ENCODE assay signal across 26 cellular contexts in genomic region chr17:67525239-67526135, GRCh38.
DNase-seq lines count a peak whose midpoint lies in the region; ATAC-seq and TF ChIP-seq lines count a peak whose summit lies in the region.
"Had no signal": no experiment of that assay in that cellular context is flagged by ENCODE, and none has a peak within 500 bp of the region (broad histone marks: within the 10 kb centered on the region; RNA-seq: fewer than 3 reads in every experiment).

No MANE protein-coding gene starts in this region.

- peaks cover 62% of the 10 kb centered on the region for H3K4me1 ChIP-seq in body of pancreas

- intact Hi-C loops in activated naive CD4-positive, alpha-beta T cell treated with anti-CD3 and anti-CD28 coated beads for 36 hours (cut with micrococcal nuclease) = no loop called here
- intact Hi-C loops in body of pancreas (cut with DNase I) = no loop called here

- no peaks in the 10 kb centered on the region for H3K27me3 ChIP-seq in body of pancreas
- H3K27me3 ChIP-seq: SJSA1 had no signal

- TF ChIP-seq CTCF in body of pancreas (IDR thresholded peaks at IDR 0.05) = no peak
- TF ChIP-seq CTCF in type B pancreatic cell (conservative IDR thresholded peaks at IDR 0.05) = no peak

- CTCF ChIA-PET in activated naive CD4-positive, alpha-beta T cell treated with anti-CD3 and anti-CD28 coated beads for 36 hours (lab: Charles Lee) = interaction anchor here (1.0 to 1.3 kb wide), 2 partner anchors 22 to 146 kb away, joined by 3 to 4 read pairs; no protein-coding TSS in a partner anchor

- peak overlapping the region; percentile 79 to 91 (median 84) for H3K27ac ChIP-seq in body of pancreas
- H3K27ac ChIP-seq: GM23248, lower lobe of right lung, SJSA1 had no signal

- no peaks in the 10 kb centered on the region for H3K9me3 ChIP-seq in body of pancreas
- H3K9me3 ChIP-seq: lower lobe of right lung, SJSA1 had no signal

- H3K4me3 ChIP-seq in body of pancreas = no peak overlapping the region
- H3K4me3 ChIP-seq: GM23248, lower lobe of right lung, SJSA1 had no signal

- peaks cover 49% of the 10 kb centered on the region for H3K4me1 Mint-ChIP-seq in activated naive CD4-positive, alpha-beta T cell treated with anti-CD3 and anti-CD28 coated beads, Interleukin-2, amount 50 U/mL, for 24 hours
- H3K4me1 Mint-ChIP-seq in activated naive CD4-positive, alpha-beta T cell treated with anti-CD3 and anti-CD28 coated beads for 36 hours (ENCODE audit: low read depth) = peaks cover 29% of the 10 kb centered on the region
- H3K4me1 Mint-ChIP-seq in type B pancreatic cell (ENCODE audit: unreplicated experiment) = peaks cover 44% of the 10 kb centered on the region

- ATAC-seq in body of pancreas = peak; percentile 83
- ATAC-seq in HG02678 (IDR thresholded peaks at IDR 0.05; ENCODE audit: unreplicated experiment) = no peak
- ATAC-seq in GM19455 (IDR thresholded peaks at IDR 0.05; ENCODE audit: unreplicated experiment) = no peak
- ATAC-seq: lower lobe of right lung, PC-3 had no signal

- peak in 2 of 3 donors; percentile 28 to 50 for TF ChIP-seq POLR2A in body of pancreas (IDR thresholded peaks at IDR 0.05)

- no peak for DNase-seq in activated naive CD4-positive, alpha-beta T cell treated with anti-CD3 and anti-CD28 coated beads for 36 hours
- DNase-seq in NCI-H2196 treated with DMSO at 0.1 percent for 48 hours (lab: John Stamatoyannopoulos, UW; ENCODE audit: unreplicated experiment) = peak; percentile 69
- DNase-seq in body of pancreas = peak; percentile 68 to 90 (median 77)
- no peak for DNase-seq in type B pancreatic cell (ENCODE audit: extremely low spot score, unreplicated experiment)
- no peak for DNase-seq in LoVo (ENCODE audit: low spot score)
- DNase-seq: activated CD4-positive, alpha-beta T cell treated with anti-CD3 and anti-CD28 coated beads, Interleukin-2, amount 50 U/mL, for 4 hours; activated gamma-delta T cell; amygdala; Calu3; erythroblast; foreskin melanocyte; GF-D8; GM23248; hippocampal formation; KG1; lower lobe of right lung; NCI-H2171; NCI-H526 treated with DMSO at 0.1 percent for 48 hours; nucleus accumbens; PC-3; T-helper 2 cell had no signal

- 49 to 54% methylated on average over 14 of the region's 14 CpGs for WGBS in body of pancreas, 2 donors

- no peaks in the 10 kb centered on the region for H3K36me3 ChIP-seq in body of pancreas (replicated peaks in 1 of 2; ENCODE audit: insufficient read depth in 1 of 2, low read depth in 2 of 2)
- H3K36me3 ChIP-seq: lower lobe of right lung, SJSA1 had no signal

- H3K4me3 Mint-ChIP-seq in activated naive CD4-positive, alpha-beta T cell treated with anti-CD3 and anti-CD28 coated beads, Interleukin-2, amount 50 U/mL, for 24 hours = no peak overlapping the region
- no peak overlapping the region for H3K4me3 Mint-ChIP-seq in activated naive CD4-positive, alpha-beta T cell treated with anti-CD3 and anti-CD28 coated beads for 36 hours
- no peak overlapping the region for H3K4me3 Mint-ChIP-seq in type B pancreatic cell
- H3K4me3 Mint-ChIP-seq: B cell had no signal

- H3K9me3 Mint-ChIP-seq in activated naive CD4-positive, alpha-beta T cell treated with anti-CD3 and anti-CD28 coated beads, Interleukin-2, amount 50 U/mL, for 24 hours = no peaks in the 10 kb centered on the region
- H3K9me3 Mint-ChIP-seq in activated naive CD4-positive, alpha-beta T cell treated with anti-CD3 and anti-CD28 coated beads for 36 hours = no peaks in the 10 kb centered on the region
- H3K9me3 Mint-ChIP-seq in type B pancreatic cell = no peaks in the 10 kb centered on the region

- H3K27me3 Mint-ChIP-seq in activated naive CD4-positive, alpha-beta T cell treated with anti-CD3 and anti-CD28 coated beads, Interleukin-2, amount 50 U/mL, for 24 hours = no peaks in the 10 kb centered on the region
- H3K27me3 Mint-ChIP-seq in activated naive CD4-positive, alpha-beta T cell treated with anti-CD3 and anti-CD28 coated beads for 36 hours (ENCODE audit: low read depth) = no peaks in the 10 kb centered on the region
- H3K27me3 Mint-ChIP-seq in type B pancreatic cell = no peaks in the 10 kb centered on the region
- H3K27me3 Mint-ChIP-seq: B cell had no signal

- H3K36me3 Mint-ChIP-seq in activated naive CD4-positive, alpha-beta T cell treated with anti-CD3 and anti-CD28 coated beads, Interleukin-2, amount 50 U/mL, for 24 hours = peaks cover 2% of the 10 kb centered on the region
- H3K36me3 Mint-ChIP-seq in activated naive CD4-positive, alpha-beta T cell treated with anti-CD3 and anti-CD28 coated beads for 36 hours (ENCODE audit: low read depth) = no peaks in the 10 kb centered on the region
- H3K36me3 Mint-ChIP-seq in type B pancreatic cell = peaks cover 4% of the 10 kb centered on the region

- H3K27ac Mint-ChIP-seq in activated naive CD4-positive, alpha-beta T cell treated with anti-CD3 and anti-CD28 coated beads, Interleukin-2, amount 50 U/mL, for 24 hours = peak overlapping the region; percentile 66
- H3K27ac Mint-ChIP-seq in activated naive CD4-positive, alpha-beta T cell treated with anti-CD3 and anti-CD28 coated beads for 36 hours = no peak overlapping the region
- H3K27ac Mint-ChIP-seq in type B pancreatic cell = peak overlapping the region; percentile 44
- H3K27ac Mint-ChIP-seq: B cell had no signal

Comparison
In these comparisons a context has a peak if more than half of its experiments do, and no peak if none do; other contexts are left out.
1. DNase-seq: peak in NCI-H2196 treated with DMSO at 0.1 percent for 48 hours (single experiment) and body of pancreas (4 of 4); none in activated naive CD4-positive, alpha-beta T cell treated with anti-CD3 and anti-CD28 coated beads for 36 hours (single experiment), type B pancreatic cell (single experiment) and LoVo (single experiment).